In the genomic region with DNA sequence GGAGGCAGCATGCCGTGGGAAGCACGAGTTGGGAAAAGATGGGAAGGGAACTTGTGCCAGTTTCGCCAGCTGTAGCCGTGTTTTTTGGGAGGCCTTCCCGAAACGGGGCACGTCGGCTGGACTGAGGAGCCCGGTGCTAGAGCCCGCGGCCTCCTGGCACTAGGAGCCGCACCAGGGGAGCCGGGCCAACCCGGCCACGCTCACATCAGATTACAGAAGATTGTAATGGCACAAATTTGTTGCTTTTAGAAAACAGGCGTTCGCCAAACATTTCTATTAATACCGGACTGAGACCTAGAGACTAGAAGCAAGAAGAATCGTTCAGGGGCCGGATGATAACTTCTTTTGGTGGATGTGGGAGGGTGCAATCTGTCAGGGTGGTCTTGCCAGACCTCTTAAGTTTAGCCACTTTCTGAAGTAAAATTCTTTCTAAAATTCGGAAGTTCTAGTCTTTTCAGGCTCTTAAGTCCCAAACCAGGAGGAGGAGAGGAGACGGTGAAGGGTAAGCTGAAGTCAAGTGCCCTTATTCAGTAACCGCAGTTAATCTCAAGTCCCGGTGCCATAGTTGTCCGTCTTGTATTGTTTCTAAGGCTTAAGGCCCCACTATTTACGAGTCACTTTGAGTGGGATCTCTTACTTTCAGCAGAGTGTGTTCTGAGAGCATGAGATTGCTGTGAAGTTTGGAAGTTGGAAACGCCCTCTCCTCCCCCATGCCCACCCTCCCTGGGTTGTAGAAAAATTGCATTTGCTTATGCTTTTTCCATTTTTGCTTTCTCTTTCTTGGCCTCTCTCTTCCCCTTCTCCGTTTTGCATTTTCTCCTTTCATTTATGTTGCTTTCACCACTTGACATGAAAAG, we compare ENCODE assay signal across 9 cellular contexts. TPM values are rescaled to one million over a fixed set of nuclear protein-coding genes. Genes with fewer than 3 reads are reported as not detected.
DNase-seq lines count a peak whose midpoint lies in the region; ATAC-seq, FAIRE-seq and TF ChIP-seq lines count a peak whose summit lies in the region.
"Had no signal": no experiment of that assay in that cellular context is flagged by ENCODE, and none has a peak within 500 bp of the region (broad histone marks: within the 10 kb centered on the region; RNA-seq: fewer than 3 reads in every experiment).

No MANE protein-coding gene starts in this region.

- TF ChIP-seq POLR2A in stomach (IDR thresholded peaks at IDR 0.05) = no peak
- no peak for TF ChIP-seq POLR2A in H54 (IDR thresholded peaks at IDR 0.05; ENCODE audit: low read depth, low read length)

- H3K27ac ChIP-seq in SK-N-MC = no peak overlapping the region; the same call in 1 of the 2 replicates
- H3K27ac ChIP-seq in stomach = peak overlapping the region; percentile 93 to 99 (median 97)

- no peak for TF ChIP-seq EP300 in stomach (IDR thresholded peaks at IDR 0.05)

- intact Hi-C loops in stomach (cut with DNase I; ENCODE audit: low total_unique reads) = loop anchor here (10.0 kb wide), 1 partner anchor 63 kb away; no protein-coding TSS in a partner anchor

- H3K4me3 ChIP-seq in SK-N-MC = peak overlapping the region; percentile 96
- peak overlapping the region; percentile 81 for H3K4me3 ChIP-seq in bronchial epithelial cell (ENCODE audit: low read depth, low read length)
- peak overlapping the region; percentile 81 to 97 (median 92) for H3K4me3 ChIP-seq in stomach

- ATAC-seq in activated CD4-positive, CD25-positive, alpha-beta regulatory T cell treated with anti-CD3 and anti-CD28 coated beads, Interleukin-2, amount 50 U/mL, for 24 hours = no peak

- H3K4me1 ChIP-seq in stomach = peaks cover 12 to 67% (median 40%) of the 10 kb centered on the region in 4 donors

- H3K9ac ChIP-seq in SK-N-MC (ENCODE audit: insufficient read length) = peak overlapping the region; percentile 74

- no peak for FAIRE-seq in bronchial epithelial cell (lab: Jason Lieb, UNC)
- no peak for FAIRE-seq in H54 (lab: Jason Lieb, UNC)
- FAIRE-seq: endometrium had no signal

- TF ChIP-seq CTCF in bronchial epithelial cell (IDR thresholded peaks at IDR 0.05; ENCODE audit: insufficient read depth, low read length, severe bottlenecking) = peak; percentile 8
- no peak for TF ChIP-seq CTCF in stomach (IDR thresholded peaks at IDR 0.05)

- WGBS in stomach, 5 donors = 1 to 4% (median 2%) methylated on average over 28 of the region's 28 CpGs

- DNase-seq in activated CD4-positive, CD25-positive, alpha-beta regulatory T cell treated with anti-CD3 and anti-CD28 coated beads, Interleukin-2, amount 50 U/mL, for 72 hours = peak; percentile 32
- DNase-seq in SK-N-MC (ENCODE audit: low read depth, low spot score) (no peak), bronchial epithelial cell (ENCODE audit: low read depth) (no peak), left kidney (ENCODE audit: low read depth, low spot score) (peak; percentile 27), stomach (peak; percentile 64), H54 (ENCODE audit: insufficient read length, low spot score) (no peak), NCI-H2227 treated with DMSO at 0.1 percent for 48 hours (lab: John Stamatoyannopoulos, UW) (no peak)

- no peaks in the 10 kb centered on the region for H3K27me3 ChIP-seq in bronchial epithelial cell (ENCODE audit: control insufficient read depth, insufficient read depth, low read length)
- H3K27me3 ChIP-seq in stomach = no peaks in the 10 kb centered on the region

- H3K36me3 ChIP-seq in SK-N-MC (ENCODE audit: insufficient read depth, low read length) (no peaks in the 10 kb centered on the region), bronchial epithelial cell (ENCODE audit: control insufficient read depth, insufficient read depth, low read length) (no peaks in the 10 kb centered on the region), stomach (no peaks in the 10 kb centered on the region)

- H3K9me3 ChIP-seq in SK-N-MC (ENCODE audit: low read depth, low read length) (no peaks in the 10 kb centered on the region), stomach (no peaks in the 10 kb centered on the region)

RNA-seq across cellular contexts. Expression of a gene that starts 1.4 kb away (rescaled TPM):
- 8.7 and 9.7 TPM in 2 replicates for total RNA-seq in bronchial epithelial cell
- total RNA-seq in stomach = 100 to 1,000 TPM in 1 of 5 donors, 10 to 100 TPM in 4; 34.4 to 109 (median 61.0) TPM
- polyA plus RNA-seq in stomach = 10 to 100 TPM; 29.3 to 68.2 (median 48.6) TPM

Comparison
In these comparisons a context has a peak if more than half of its experiments do, and no peak if none do; other contexts are left out.
1. DNase-seq: peak in activated CD4-positive, CD25-positive, alpha-beta regulatory T cell treated with anti-CD3 and anti-CD28 coated beads, Interleukin-2, amount 50 U/mL, for 72 hours (single experiment), left kidney (single experiment) and stomach (single experiment); none in SK-N-MC (single experiment), bronchial epithelial cell (single experiment), H54 (single experiment) and NCI-H2227 treated with DMSO at 0.1 percent for 48 hours (single experiment).
2. Peak in every context shown above with its lines, with median percentiles within 50 percentile points of each other: H3K4me3 ChIP-seq.